Comparison of ENCODE assay signal across 1 cellular context in the genomic region with DNA sequence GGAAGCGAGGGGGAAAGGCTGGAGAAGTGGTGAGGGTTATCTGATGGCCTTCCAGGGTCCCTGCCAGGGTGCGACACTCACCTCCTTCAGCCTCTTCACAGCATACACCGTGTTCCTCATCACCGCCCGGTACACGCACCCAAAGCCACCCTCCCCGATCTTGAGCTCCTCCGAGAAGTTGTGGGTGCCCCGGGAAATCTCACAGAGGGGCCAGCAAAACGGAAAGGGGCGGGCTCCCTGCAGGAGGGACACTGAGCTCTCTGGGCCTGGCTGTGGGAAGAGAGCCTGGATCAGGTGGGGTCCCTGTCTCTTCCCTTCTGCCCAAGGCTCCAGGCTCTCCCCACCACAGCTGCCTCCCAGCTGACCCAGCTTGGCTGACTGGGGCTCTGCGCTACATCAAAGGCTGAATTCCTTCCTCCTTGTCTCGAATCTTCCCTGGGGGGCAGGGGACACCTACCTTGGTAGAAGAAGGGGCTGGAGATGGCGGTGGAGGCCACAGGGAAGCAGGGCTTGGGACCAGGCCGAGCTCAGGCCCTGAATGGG.
TF ChIP-seq lines count a peak whose summit lies in the region.

No MANE protein-coding gene starts in this region.

TF ChIP-seq in HepG2, 621 proteins besides CTCF, POLR2A, EP300 and RAD21:
- no peak for TF ChIP-seq DPF2 (CRISPR knock-in tag; IDR thresholded peaks at IDR 0.05; ENCODE audit: borderline replicate concordance, low read depth)
- 0 out of 2 replicates have a peak, but pooled peaks have one; percentile 13 for TF ChIP-seq PHF20 (CRISPR knock-in tag; IDR thresholded peaks at IDR 0.05)
- TF ChIP-seq ZBTB38 (CRISPR knock-in tag; IDR thresholded peaks at IDR 0.05) = 0 out of 2 replicates have a peak, but pooled peaks have one; percentile 5
